Comparison of ENCODE assay signal across 9 cellular contexts in the genomic region with DNA sequence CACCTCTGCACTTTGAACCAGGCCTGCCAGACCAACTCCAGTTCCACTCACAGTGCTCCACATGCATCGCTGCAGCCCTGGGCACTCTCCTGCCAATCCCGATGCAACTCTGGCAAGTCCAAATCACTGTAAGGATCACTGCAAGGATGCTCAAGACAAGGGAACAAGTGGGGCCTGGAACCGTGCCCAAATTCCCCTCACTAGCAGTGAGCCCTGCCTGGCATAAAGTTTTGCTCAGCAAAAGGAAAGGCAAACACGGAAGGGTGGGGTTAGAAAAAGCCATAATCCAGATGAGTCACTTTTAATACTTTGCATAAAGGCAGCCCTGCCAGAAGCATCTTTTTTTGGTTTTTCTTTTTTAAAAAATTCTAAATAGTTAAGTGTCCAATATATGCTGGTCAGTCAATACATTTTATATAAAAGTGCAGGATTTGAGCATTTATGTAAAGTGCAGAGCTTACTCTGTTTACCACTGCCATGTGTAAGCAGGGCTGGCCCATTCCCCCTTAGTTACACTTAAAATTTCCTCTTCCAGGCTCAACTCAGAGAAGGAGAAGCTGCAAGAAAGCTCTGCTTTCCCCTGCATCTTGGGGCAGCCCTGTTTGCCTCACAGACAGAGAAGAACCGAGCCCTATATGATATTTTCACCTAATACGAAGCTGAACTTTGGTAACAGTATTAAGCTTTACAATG.
DNase-seq lines count a peak whose midpoint lies in the region; ATAC-seq and TF ChIP-seq lines count a peak whose summit lies in the region.
"Had no signal": no experiment of that assay in that cellular context is flagged by ENCODE, and none has a peak within 500 bp of the region (broad histone marks: within the 10 kb centered on the region; RNA-seq: fewer than 3 reads in every experiment).

No MANE protein-coding gene starts in this region.

- no peaks in the 10 kb centered on the region for H3K36me3 ChIP-seq in SK-N-MC (ENCODE audit: insufficient read depth, low read length)

- POLR2A ChIA-PET in activated CD4-positive, alpha-beta T cell treated with anti-CD3 and anti-CD28 coated beads, Interleukin-2, amount 10 ng/mL, durations not matched to agents 7 days and 5 days (lab: Charles Lee), result no interaction called here

- H3K4me3 ChIP-seq in SK-N-MC, result no peak overlapping the region
- no peak overlapping the region for H3K4me3 ChIP-seq in foreskin fibroblast (ENCODE audit: low read depth in 1 of 2, low read length in 2 of 2)

- H3K4me3 Mint-ChIP-seq in activated CD4-positive, alpha-beta T cell treated with anti-CD3 and anti-CD28 coated beads, Interleukin-2, amount 10 ng/mL, durations not matched to agents 7 days and 5 days, result no peak overlapping the region
- peak overlapping the region; percentile 34 for H3K4me3 Mint-ChIP-seq in stimulated activated effector memory CD8-positive, alpha-beta T cell treated with anti-CD3 and anti-CD28 coated beads, Interleukin-12 subunit alpha, Interleukin-12 subunit beta, amount 100 ng/mL, for 72 hours

- peak overlapping the region; percentile 67; the same call in 1 of the 2 replicates for H3K27ac ChIP-seq in SK-N-MC
- H3K27ac ChIP-seq: C4-2B had no signal

- peak overlapping the region; percentile 82 for H3K27ac Mint-ChIP-seq in activated CD4-positive, alpha-beta T cell treated with anti-CD3 and anti-CD28 coated beads, Interleukin-2, amount 10 ng/mL, durations not matched to agents 7 days and 5 days
- no peak overlapping the region for H3K27ac Mint-ChIP-seq in stimulated activated effector memory CD8-positive, alpha-beta T cell treated with anti-CD3 and anti-CD28 coated beads, Interleukin-12 subunit alpha, Interleukin-12 subunit beta, amount 100 ng/mL, for 72 hours

- H3K9me3 ChIP-seq in SK-N-MC (ENCODE audit: low read depth, low read length), result no peaks in the 10 kb centered on the region

- H3K9ac ChIP-seq in SK-N-MC (ENCODE audit: insufficient read length), result no peak overlapping the region

- ATAC-seq in stimulated activated effector memory CD8-positive, alpha-beta T cell treated with anti-CD3 and anti-CD28 coated beads, Interleukin-12 subunit alpha, Interleukin-12 subunit beta, amount 100 ng/mL, for 72 hours, result peak; percentile 49

- peaks cover 28% of the 10 kb centered on the region for H3K4me1 Mint-ChIP-seq in activated CD4-positive, alpha-beta T cell treated with anti-CD3 and anti-CD28 coated beads, Interleukin-2, amount 10 ng/mL, durations not matched to agents 7 days and 5 days
- H3K4me1 Mint-ChIP-seq in stimulated activated effector memory CD8-positive, alpha-beta T cell treated with anti-CD3 and anti-CD28 coated beads, Interleukin-12 subunit alpha, Interleukin-12 subunit beta, amount 100 ng/mL, for 72 hours, result peaks cover 30% of the 10 kb centered on the region

- H3K27me3 Mint-ChIP-seq in activated CD4-positive, alpha-beta T cell treated with anti-CD3 and anti-CD28 coated beads, Interleukin-2, amount 10 ng/mL, durations not matched to agents 7 days and 5 days, result no peaks in the 10 kb centered on the region

- DNase-seq in activated CD4-positive, alpha-beta T cell treated with anti-CD3 and anti-CD28 coated beads, Interleukin-2, amount 10 ng/mL, durations not matched to agents 7 days and 5 days, result no peak
- DNase-seq in activated CD4-positive, alpha-beta T cell treated with anti-CD3 and anti-CD28 coated beads, Interleukin-2, amount 50 U/mL, for 4 hours, result no peak
- DNase-seq in SK-N-MC (ENCODE audit: low read depth, low spot score) (peak; percentile 52), foreskin fibroblast (peak; percentile 35 to 80), NCI-H187 treated with DMSO at 0.1 percent for 48 hours (lab: John Stamatoyannopoulos, UW) (no peak), activated gamma-delta T cell treated with Interleukin-2 at 50 U/mL for 16 hours (no peak)
- DNase-seq in stimulated activated effector memory CD8-positive, alpha-beta T cell treated with anti-CD3 and anti-CD28 coated beads, Interleukin-12 subunit alpha, Interleukin-12 subunit beta, amount 100 ng/mL, for 72 hours (ENCODE audit: low spot score in 2 of 2), result no peak
- no peak for DNase-seq in central memory CD4-positive, alpha-beta T cell

- H3K9me3 Mint-ChIP-seq in activated CD4-positive, alpha-beta T cell treated with anti-CD3 and anti-CD28 coated beads, Interleukin-2, amount 10 ng/mL, durations not matched to agents 7 days and 5 days, result no peaks in the 10 kb centered on the region
- H3K9me3 Mint-ChIP-seq in stimulated activated effector memory CD8-positive, alpha-beta T cell treated with anti-CD3 and anti-CD28 coated beads, Interleukin-12 subunit alpha, Interleukin-12 subunit beta, amount 100 ng/mL, for 72 hours, result no peaks in the 10 kb centered on the region

- CTCF ChIA-PET in activated CD4-positive, alpha-beta T cell treated with anti-CD3 and anti-CD28 coated beads, Interleukin-2, amount 10 ng/mL, durations not matched to agents 7 days and 5 days (lab: Charles Lee), result no interaction called here

- no peaks in the 10 kb centered on the region for H3K36me3 Mint-ChIP-seq in activated CD4-positive, alpha-beta T cell treated with anti-CD3 and anti-CD28 coated beads, Interleukin-2, amount 10 ng/mL, durations not matched to agents 7 days and 5 days (ENCODE audit: low read depth)
- H3K36me3 Mint-ChIP-seq in stimulated activated effector memory CD8-positive, alpha-beta T cell treated with anti-CD3 and anti-CD28 coated beads, Interleukin-12 subunit alpha, Interleukin-12 subunit beta, amount 100 ng/mL, for 72 hours, result no peaks in the 10 kb centered on the region

- no peak for TF ChIP-seq CTCF in foreskin fibroblast (IDR thresholded peaks at IDR 0.05; ENCODE audit: low read depth, low read length)

Comparison
In these comparisons a context has a peak if more than half of its experiments do, and no peak if none do; other contexts are left out.
1. DNase-seq: peak in SK-N-MC (single experiment) and foreskin fibroblast (2 of 2); none in activated CD4-positive, alpha-beta T cell treated with anti-CD3 and anti-CD28 coated beads, Interleukin-2, amount 10 ng/mL, durations not matched to agents 7 days and 5 days (single experiment), activated CD4-positive, alpha-beta T cell treated with anti-CD3 and anti-CD28 coated beads, Interleukin-2, amount 50 U/mL, for 4 hours (0 of 2), stimulated activated effector memory CD8-positive, alpha-beta T cell treated with anti-CD3 and anti-CD28 coated beads, Interleukin-12 subunit alpha, Interleukin-12 subunit beta, amount 100 ng/mL, for 72 hours (0 of 2), NCI-H187 treated with DMSO at 0.1 percent for 48 hours (single experiment), activated gamma-delta T cell treated with Interleukin-2 at 50 U/mL for 16 hours (single experiment) and central memory CD4-positive, alpha-beta T cell (single experiment).